ENCODE assay signal across 16 cellular contexts in the genomic region with DNA sequence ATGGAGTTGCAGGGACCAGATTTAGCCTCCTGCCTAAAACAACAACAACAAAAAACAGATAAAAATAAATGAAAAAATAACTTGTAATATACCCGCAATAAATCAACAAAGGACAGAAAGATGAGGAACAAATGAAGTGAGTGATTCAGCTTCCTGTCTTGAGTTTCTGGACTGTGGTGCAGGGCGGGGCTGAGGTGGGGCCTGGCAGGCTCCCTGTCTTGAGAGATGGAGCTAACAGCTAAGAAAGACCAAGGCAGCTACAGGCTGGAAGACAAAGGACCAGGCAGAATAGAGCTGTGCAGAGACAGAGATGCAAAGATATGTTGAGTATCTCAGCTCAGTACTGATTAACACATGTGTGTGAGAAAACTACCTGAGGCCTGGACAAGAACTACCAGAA.
A peak's percentile ranks its signal among the peaks of the same experiment; 100 is the strongest.
DNase-seq lines count a peak whose midpoint lies in the region; ATAC-seq and TF ChIP-seq lines count a peak whose summit lies in the region.
"Had no signal": no experiment of that assay in that cellular context is flagged by ENCODE, and none has a peak within 500 bp of the region (broad histone marks: within the 10 kb centered on the region; RNA-seq: fewer than 3 reads in every experiment).

No MANE protein-coding gene starts in this region.

- H3K4me3 ChIP-seq in breast epithelium (no peak overlapping the region), MG63 (no peak overlapping the region), RWPE2 (ENCODE audit: severe bottlenecking) (no peak overlapping the region)
- H3K4me3 ChIP-seq: BLaER1, GM12878 had no signal

- no peaks in the 10 kb centered on the region for H3K27me3 ChIP-seq in breast epithelium
- H3K27me3 ChIP-seq in MG63 = no peaks in the 10 kb centered on the region
- no peaks in the 10 kb centered on the region for H3K27me3 ChIP-seq in RWPE2 (ENCODE audit: insufficient read depth, poor library complexity, severe bottlenecking)
- H3K27me3 ChIP-seq: BLaER1 had no signal

- peaks cover 7% of the 10 kb centered on the region for H3K9me3 Mint-ChIP-seq in MCF 10A (ENCODE audit: unreplicated experiment)
- H3K9me3 Mint-ChIP-seq in activated CD8-positive, alpha-beta memory T cell treated with anti-CD3 and anti-CD28 coated beads, Interleukin-2, amount 10 ng/mL, durations not matched to agents 7 days and 5 days (ENCODE audit: low read depth) = peaks cover 2% of the 10 kb centered on the region
- no peaks in the 10 kb centered on the region for H3K9me3 Mint-ChIP-seq in stimulated activated naive B cell treated with anti-CD40 and anti-IgM and Interleukin-4, amounts not matched to agents 10 μg/mL and 1 μg/mL and 100 μg/mL, for 72 hours

- H3K27ac ChIP-seq in breast epithelium = no peak overlapping the region
- no peak overlapping the region for H3K27ac ChIP-seq in RWPE2 (ENCODE audit: poor library complexity, severe bottlenecking)
- H3K27ac ChIP-seq: 22Rv1, BLaER1 had no signal

- BruUV-seq in MCF 10A (replicated peaks; lab: Mats Ljungman, UMichigan) = no TSS peak

- no peaks in the 10 kb centered on the region for H3K36me3 ChIP-seq in breast epithelium
- H3K36me3 ChIP-seq in MG63 = no peaks in the 10 kb centered on the region
- no peaks in the 10 kb centered on the region for H3K36me3 ChIP-seq in RWPE2 (ENCODE audit: low read depth)
- H3K36me3 ChIP-seq: BLaER1 had no signal

- TF ChIP-seq CTCF in MCF 10A (IDR thresholded peaks at IDR 0.05; ENCODE audit: unreplicated experiment) = no peak
- TF ChIP-seq CTCF in breast epithelium (IDR thresholded peaks at IDR 0.05) = no peak
- TF ChIP-seq CTCF in RWPE2 (IDR thresholded peaks at IDR 0.05; ENCODE audit: poor library complexity, severe bottlenecking) = no peak

- CTCF ChIA-PET in MCF 10A (lab: Yijun Ruan, JAX) = interaction anchor here (1.0 kb wide), 1 partner anchor 10 kb away, joined by 4 read pairs; no protein-coding TSS in a partner anchor
- CTCF ChIA-PET in activated CD8-positive, alpha-beta memory T cell treated with anti-CD3 and anti-CD28 coated beads, Interleukin-2, amount 10 ng/mL, durations not matched to agents 7 days and 5 days (lab: Charles Lee) = no interaction called here

- peaks cover 8% of the 10 kb centered on the region for H3K4me1 Mint-ChIP-seq in MCF 10A (ENCODE audit: insufficient read depth, unreplicated experiment)
- H3K4me1 Mint-ChIP-seq in activated CD8-positive, alpha-beta memory T cell treated with anti-CD3 and anti-CD28 coated beads, Interleukin-2, amount 10 ng/mL, durations not matched to agents 7 days and 5 days = no peaks in the 10 kb centered on the region
- no peaks in the 10 kb centered on the region for H3K4me1 Mint-ChIP-seq in stimulated activated naive B cell treated with anti-CD40 and anti-IgM and Interleukin-4, amounts not matched to agents 10 μg/mL and 1 μg/mL and 100 μg/mL, for 72 hours
- H3K4me1 Mint-ChIP-seq: CD14-positive monocyte; CD4-positive, alpha-beta memory T cell had no signal

- POLR2A ChIA-PET in MCF 10A (lab: Yijun Ruan, JAX) = no interaction called here

- peak; percentile 46 for DNase-seq in MCF 10A (ENCODE audit: unreplicated experiment)
- no peak for DNase-seq in breast epithelium (ENCODE audit: low spot score in 2 of 2)
- DNase-seq in MG63 = peak; percentile 56
- DNase-seq in RWPE2 (ENCODE audit: low spot score) = no peak
- DNase-seq in activated CD8-positive, alpha-beta memory T cell treated with anti-CD3 and anti-CD28 coated beads, Interleukin-2, amount 10 ng/mL, durations not matched to agents 7 days and 5 days = no peak
- DNase-seq in stimulated activated naive B cell treated with anti-CD40 and anti-IgM and Interleukin-4, amounts not matched to agents 10 μg/mL and 1 μg/mL and 100 μg/mL, for 72 hours = no peak
- DNase-seq: CD4-positive, alpha-beta memory T cell; DMS79 treated with DMSO at 0.1 percent for 48 hours; EL; HCEC 1CT had no signal

- H3K27me3 Mint-ChIP-seq in MCF 10A (ENCODE audit: insufficient read depth, unreplicated experiment) = no peaks in the 10 kb centered on the region
- no peaks in the 10 kb centered on the region for H3K27me3 Mint-ChIP-seq in activated CD8-positive, alpha-beta memory T cell treated with anti-CD3 and anti-CD28 coated beads, Interleukin-2, amount 10 ng/mL, durations not matched to agents 7 days and 5 days
- no peaks in the 10 kb centered on the region for H3K27me3 Mint-ChIP-seq in stimulated activated naive B cell treated with anti-CD40 and anti-IgM and Interleukin-4, amounts not matched to agents 10 μg/mL and 1 μg/mL and 100 μg/mL, for 72 hours

- intact Hi-C loops in MCF 10A (cut with micrococcal nuclease) = no loop called here
- intact Hi-C loops in breast epithelium (cut with DNase I; ENCODE audit: low total_unique reads) = no loop called here

- H3K27ac Mint-ChIP-seq in MCF 10A (ENCODE audit: low read depth, unreplicated experiment) = no peak overlapping the region
- H3K27ac Mint-ChIP-seq in activated CD8-positive, alpha-beta memory T cell treated with anti-CD3 and anti-CD28 coated beads, Interleukin-2, amount 10 ng/mL, durations not matched to agents 7 days and 5 days = no peak overlapping the region
- H3K27ac Mint-ChIP-seq in stimulated activated naive B cell treated with anti-CD40 and anti-IgM and Interleukin-4, amounts not matched to agents 10 μg/mL and 1 μg/mL and 100 μg/mL, for 72 hours = no peak overlapping the region
- H3K27ac Mint-ChIP-seq: CD14-positive monocyte; CD4-positive, alpha-beta memory T cell had no signal

- TF ChIP-seq POLR2A in breast epithelium (IDR thresholded peaks at IDR 0.05) = no peak

- no peak overlapping the region for H3K4me3 Mint-ChIP-seq in MCF 10A (ENCODE audit: unreplicated experiment)
- no peak overlapping the region for H3K4me3 Mint-ChIP-seq in activated CD8-positive, alpha-beta memory T cell treated with anti-CD3 and anti-CD28 coated beads, Interleukin-2, amount 10 ng/mL, durations not matched to agents 7 days and 5 days
- no peak overlapping the region for H3K4me3 Mint-ChIP-seq in stimulated activated naive B cell treated with anti-CD40 and anti-IgM and Interleukin-4, amounts not matched to agents 10 μg/mL and 1 μg/mL and 100 μg/mL, for 72 hours
- H3K4me3 Mint-ChIP-seq: CD14-positive monocyte; CD4-positive, alpha-beta memory T cell had no signal

- ATAC-seq in RWPE2 (ENCODE audit: low read depth) (peak; percentile 72), esophagus mucosa (peak; percentile 52), GM19463 (IDR thresholded peaks at IDR 0.05; ENCODE audit: unreplicated experiment) (no peak)
- no peak for ATAC-seq in activated CD8-positive, alpha-beta memory T cell treated with anti-CD3 and anti-CD28 coated beads, Interleukin-2, amount 10 ng/mL, durations not matched to agents 7 days and 5 days
- ATAC-seq in stimulated activated naive B cell treated with anti-CD40 and anti-IgM and Interleukin-4, amounts not matched to agents 10 μg/mL and 1 μg/mL and 100 μg/mL, for 72 hours (replicated peaks) = no peak
- ATAC-seq: GM12878 had no signal

- H3K4me1 ChIP-seq in breast epithelium (no peaks in the 10 kb centered on the region), RWPE2 (ENCODE audit: insufficient read depth, poor library complexity, severe bottlenecking) (peaks cover 7% of the 10 kb centered on the region)
- H3K4me1 ChIP-seq: BLaER1 had no signal

- H3K9me3 ChIP-seq in breast epithelium (no peaks in the 10 kb centered on the region), MG63 (no peaks in the 10 kb centered on the region), RWPE2 (ENCODE audit: severe bottlenecking) (no peaks in the 10 kb centered on the region)
- H3K9me3 ChIP-seq: BLaER1 had no signal

- H3K36me3 Mint-ChIP-seq in MCF 10A (ENCODE audit: insufficient read depth, unreplicated experiment) = no peaks in the 10 kb centered on the region
- H3K36me3 Mint-ChIP-seq in activated CD8-positive, alpha-beta memory T cell treated with anti-CD3 and anti-CD28 coated beads, Interleukin-2, amount 10 ng/mL, durations not matched to agents 7 days and 5 days = no peaks in the 10 kb centered on the region
- no peaks in the 10 kb centered on the region for H3K36me3 Mint-ChIP-seq in stimulated activated naive B cell treated with anti-CD40 and anti-IgM and Interleukin-4, amounts not matched to agents 10 μg/mL and 1 μg/mL and 100 μg/mL, for 72 hours
- H3K36me3 Mint-ChIP-seq: CD14-positive monocyte; CD4-positive, alpha-beta memory T cell had no signal

Comparison
In these comparisons a context has a peak if more than half of its experiments do, and no peak if none do; other contexts are left out.
1. DNase-seq: peak in MCF 10A (single experiment) and MG63 (single experiment); none in breast epithelium (0 of 2), RWPE2 (single experiment), activated CD8-positive, alpha-beta memory T cell treated with anti-CD3 and anti-CD28 coated beads, Interleukin-2, amount 10 ng/mL, durations not matched to agents 7 days and 5 days (single experiment) and stimulated activated naive B cell treated with anti-CD40 and anti-IgM and Interleukin-4, amounts not matched to agents 10 μg/mL and 1 μg/mL and 100 μg/mL, for 72 hours (single experiment).
2. ATAC-seq: peak in RWPE2 (single experiment) and esophagus mucosa (single experiment); none in activated CD8-positive, alpha-beta memory T cell treated with anti-CD3 and anti-CD28 coated beads, Interleukin-2, amount 10 ng/mL, durations not matched to agents 7 days and 5 days (single experiment), stimulated activated naive B cell treated with anti-CD40 and anti-IgM and Interleukin-4, amounts not matched to agents 10 μg/mL and 1 μg/mL and 100 μg/mL, for 72 hours (0 of 2) and GM19463 (single experiment).